1 cellular context compared by ENCODE assay signal in the genomic region with DNA sequence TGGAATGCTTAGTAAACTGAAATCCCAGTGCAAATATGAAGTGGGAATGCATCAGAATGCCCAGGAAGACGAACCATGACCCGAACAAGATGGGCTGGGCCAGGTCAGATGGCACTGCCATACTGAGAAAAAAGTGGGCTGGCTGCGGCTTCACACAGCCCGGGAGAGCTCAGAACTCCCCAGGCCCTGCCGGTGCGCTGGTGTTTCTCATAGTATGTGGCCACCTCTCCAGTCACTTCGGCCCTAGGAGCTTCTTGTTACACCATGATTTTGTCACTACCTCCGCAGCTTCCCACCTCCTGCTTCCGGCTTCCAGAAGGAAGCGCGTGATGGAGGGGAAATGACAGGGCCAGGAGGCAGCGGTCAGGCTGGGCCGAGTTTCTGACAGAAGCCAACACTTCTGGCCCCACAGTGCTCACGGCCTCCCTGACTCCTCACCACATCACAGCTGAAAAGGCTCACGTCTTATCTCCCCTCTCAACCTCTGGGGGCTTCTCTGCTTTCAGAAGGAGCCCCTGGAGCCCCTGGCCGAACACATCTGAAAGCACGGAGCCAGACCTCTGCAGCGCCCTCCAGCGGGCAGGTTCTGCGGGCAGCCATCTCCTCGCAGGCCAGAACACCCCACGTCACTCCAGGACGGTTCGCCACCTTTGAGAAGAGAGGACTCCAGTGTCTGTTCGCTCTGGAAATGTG.
TF ChIP-seq lines count a peak whose summit lies in the region.

No MANE protein-coding gene starts in this region.

TF ChIP-seq in K562, 482 proteins besides CTCF, POLR2A, EP300 and RAD21:
- no peak for TF ChIP-seq ZMIZ1 (IDR thresholded peaks at IDR 0.05; ENCODE audit: low read depth in 2 of 2, low read length in 2 of 2)
- no peak for TF ChIP-seq TAF7 (tag; IDR thresholded peaks at IDR 0.05)
- TF ChIP-seq SMAD1 (IDR thresholded peaks at IDR 0.05; ENCODE audit: low read depth, low read length, partially characterized antibody): no peak
- peak; percentile 67; the same call in 1 of the 2 replicates for TF ChIP-seq ZBTB7A (IDR thresholded peaks at IDR 0.05; ENCODE audit: borderline replicate concordance, control insufficient read depth, low read depth, low read length)
- no peak for TF ChIP-seq KLF16 (IDR thresholded peaks at IDR 0.05)
- no peak for TF ChIP-seq MBD2 (IDR thresholded peaks at IDR 0.05; ENCODE audit: borderline replicate concordance, low read depth)
- peak; percentile 27 for TF ChIP-seq CTCFL (IDR thresholded peaks at IDR 0.05; ENCODE audit: borderline replicate concordance, insufficient read depth, low read depth, low read length, poor library complexity, severe bottlenecking)
- no peak for TF ChIP-seq ZNF217 (CRISPR knock-in tag; IDR thresholded peaks at IDR 0.05)
- TF ChIP-seq, protein P1, sequence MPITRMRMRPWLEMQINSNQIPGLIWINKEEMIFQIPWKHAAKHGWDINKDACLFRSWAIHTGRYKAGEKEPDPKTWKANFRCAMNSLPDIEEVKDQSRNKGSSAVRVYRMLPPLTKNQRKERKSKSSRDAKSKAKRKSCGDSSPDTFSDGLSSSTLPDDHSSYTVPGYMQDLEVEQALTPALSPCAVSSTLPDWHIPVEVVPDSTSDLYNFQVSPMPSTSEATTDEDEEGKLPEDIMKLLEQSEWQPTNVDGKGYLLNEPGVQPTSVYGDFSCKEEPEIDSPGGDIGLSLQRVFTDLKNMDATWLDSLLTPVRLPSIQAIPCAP (CRISPR knock-in tag; IDR thresholded peaks at IDR 0.05; ENCODE audit: borderline replicate concordance): no peak
TF ChIP-seq in K562: peak in this region for 2.
